25 cellular contexts compared by ENCODE assay signal in genomic region chr16:6427621-6428020, GRCh38.
"Had no signal": no experiment of that assay in that cellular context is flagged by ENCODE, and none has a peak within 500 bp of the region (broad histone marks: within the 10 kb centered on the region; RNA-seq: fewer than 3 reads in every experiment).

No MANE protein-coding gene starts in this region.

- H2AFZ ChIP-seq: hepatocyte had no signal

- H3K4me1 Mint-ChIP-seq: immature natural killer cell, mesothelial cell of epicardium had no signal

- FAIRE-seq: colon, endothelial cell of umbilical vein, frontal cortex, kidney had no signal

- H3K27ac Mint-ChIP-seq: immature natural killer cell, mesothelial cell of epicardium had no signal

- H3K4me1 ChIP-seq: esophagus muscularis mucosa, foreskin keratinocyte, gastroesophageal sphincter, heart left ventricle, lower lobe of right lung had no signal

- H3K4me3 ChIP-seq: coronary artery, dorsolateral prefrontal cortex, esophagus muscularis mucosa, gastroesophageal sphincter, heart left ventricle, hepatocyte, lower lobe of right lung, mucosa of descending colon had no signal

- H3K36me3 Mint-ChIP-seq: immature natural killer cell, mesothelial cell of epicardium had no signal

- H3K4me2 ChIP-seq: hepatocyte had no signal

- DNase-seq: dermis blood vessel endothelial cell; dorsolateral prefrontal cortex; effector CD4-positive, alpha-beta T cell; effector memory CD4-positive, alpha-beta T cell; foreskin keratinocyte; heart left ventricle; hypothalamus; immature natural killer cell; islet precursor cell; kidney; kidney glomerular epithelial cell; left colon; left ventricle myocardium superior; lower lobe of right lung; mesenchymal stem cell; mucosa of descending colon had no signal

- H3K36me3 ChIP-seq: esophagus muscularis mucosa, gastroesophageal sphincter, heart left ventricle, lower lobe of right lung had no signal

- H3K9me3 ChIP-seq: lower lobe of right lung, mucosa of descending colon had no signal

- H3K4me3 Mint-ChIP-seq: immature natural killer cell, mesothelial cell of epicardium had no signal

- H3K79me2 ChIP-seq: hepatocyte had no signal

- H3K27ac ChIP-seq: coronary artery, dorsolateral prefrontal cortex, esophagus muscularis mucosa, foreskin keratinocyte, gastroesophageal sphincter, heart left ventricle, hepatocyte, lower lobe of right lung had no signal

- H3K27me3 ChIP-seq: dorsolateral prefrontal cortex, esophagus muscularis mucosa, foreskin keratinocyte, gastroesophageal sphincter, heart left ventricle, hepatocyte had no signal

- ATAC-seq: foreskin keratinocyte, gastroesophageal sphincter, heart left ventricle, left colon, left lobe of liver, left ventricle myocardium superior, lower lobe of right lung, mucosa of descending colon had no signal
